ENCODE assay signal across 8 cellular contexts in the genomic region with DNA sequence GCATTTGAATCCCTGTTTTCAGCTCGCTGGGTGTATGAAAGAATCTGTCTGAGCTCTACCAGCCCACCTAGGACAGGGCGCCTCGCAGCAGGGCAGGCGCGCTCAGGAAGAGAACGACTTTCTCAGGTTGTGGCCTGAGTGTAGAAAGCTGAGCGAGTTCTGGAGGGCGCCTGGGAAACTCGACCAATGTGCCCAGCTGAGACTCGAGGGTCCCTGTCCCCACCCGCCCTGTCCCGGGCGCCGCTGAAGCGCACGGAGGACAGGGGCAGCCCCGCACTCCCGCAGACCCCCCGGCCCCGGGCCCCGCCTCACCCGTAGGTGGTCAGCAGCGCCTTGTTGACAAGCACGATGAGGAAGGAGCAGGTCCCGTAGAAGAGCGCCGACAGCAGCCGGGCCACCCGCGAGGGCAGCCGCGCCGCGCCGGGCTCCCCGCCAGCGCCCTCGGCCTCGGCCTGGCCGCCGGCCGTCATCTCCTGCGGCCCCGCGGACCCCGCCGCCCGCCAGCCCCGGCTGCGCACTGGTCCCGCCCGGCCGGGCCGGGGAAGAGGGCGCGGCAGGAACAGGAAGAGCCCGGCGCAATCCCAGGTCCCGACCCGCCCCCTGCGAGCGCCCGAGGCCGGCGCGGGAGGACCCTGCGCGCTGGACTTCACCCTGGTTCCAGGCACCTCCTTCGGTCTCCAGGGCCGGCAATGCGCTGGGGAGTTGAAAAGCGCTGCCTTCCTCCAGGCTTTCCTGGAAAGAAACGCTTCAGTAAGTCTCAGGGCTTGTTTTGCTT. TPM values are rescaled to one million over a fixed set of nuclear protein-coding genes. Genes with fewer than 3 reads are reported as not detected.
DNase-seq lines count a peak whose midpoint lies in the region; ATAC-seq and TF ChIP-seq lines count a peak whose summit lies in the region.

A gene (minus strand): TSS at position 547 of the 775 bp plus-strand sequence. CDS start 77 bp downstream, at position 470.

- 2% methylated on average over 7 of the region's 73 CpGs for WGBS in esophagus muscularis mucosa

- peaks cover 26 to 37% (median 33%) of the 10 kb centered on the region in 4 donors for H3K4me1 ChIP-seq in esophagus muscularis mucosa
- H3K4me1 ChIP-seq in thoracic aorta (ENCODE audit: control insufficient read depth in 1 of 2, low read depth in 2 of 2), result peaks cover 0 to 17% of the 10 kb centered on the region in 2 donors

- H3K9me3 ChIP-seq in esophagus muscularis mucosa (no peaks in the 10 kb centered on the region), thoracic aorta (no peaks in the 10 kb centered on the region)

- TF ChIP-seq POLR2A in esophagus muscularis mucosa (IDR thresholded peaks at IDR 0.05; ENCODE audit: low read depth), result no peak

- H3K27me3 ChIP-seq in GM06990 (replicated peaks; ENCODE audit: control insufficient read depth, insufficient read depth, low read length), result no peaks in the 10 kb centered on the region
- H3K27me3 ChIP-seq in esophagus muscularis mucosa, result no peaks in the 10 kb centered on the region
- H3K27me3 ChIP-seq in thoracic aorta (replicated peaks; ENCODE audit: insufficient read depth), result no peaks in the 10 kb centered on the region

- H3K4me3 ChIP-seq in GM06990 (replicated peaks; ENCODE audit: low read depth, low read length) (peak within 1 kb of the TSS; percentile 62), esophagus muscularis mucosa (peak within 1 kb of the TSS; percentile 79 to 89 (median 88)), thoracic aorta (peak within 1 kb of the TSS; percentile 87)

- DNase-seq in GM06990 (ENCODE audit: extremely low read depth, insufficient read length) (peak; percentile 37), HPDE6-E6E7 (ENCODE audit: extremely low spot score) (peak; percentile 51), esophagus muscularis mucosa (ENCODE audit: extremely low spot score) (no peak), midbrain (lab: John Stamatoyannopoulos, UW) (peak; percentile 48), thoracic aorta (ENCODE audit: low spot score) (no peak)
- DNase-seq in activated CD8-positive, alpha-beta memory T cell treated with anti-CD3 and anti-CD28 coated beads, Interleukin-2, amount 50 U/mL, for 48 hours, result peak; percentile 62

- ATAC-seq in thoracic aorta (ENCODE audit: insufficient number of reproducible peaks, low FRiP score, low read depth) (peak; percentile 60), GM21526 (IDR thresholded peaks at IDR 0.05; ENCODE audit: low FRiP score, unreplicated experiment) (no peak), GM18498 (IDR thresholded peaks at IDR 0.05; ENCODE audit: unreplicated experiment) (no peak)

- H3K36me3 ChIP-seq in GM06990 (ENCODE audit: control insufficient read depth, insufficient read depth, low read length) (peaks cover 2% of the 10 kb centered on the region; the same call in 1 of the 2 replicates), esophagus muscularis mucosa (peaks cover 0 to 9% (median 2%) of the 10 kb centered on the region in 4 donors), thoracic aorta (no peaks in the 10 kb centered on the region)

- TF ChIP-seq CTCF in GM06990 (IDR thresholded peaks at IDR 0.05; ENCODE audit: insufficient read depth, low read length, poor library complexity, severe bottlenecking), result no peak
- peak in 1 of 3 experiments; percentile 5 for TF ChIP-seq CTCF in esophagus muscularis mucosa (IDR thresholded peaks at IDR 0.05)
- no peak for TF ChIP-seq CTCF in thoracic aorta (IDR thresholded peaks at IDR 0.05)

- H3K27ac ChIP-seq in esophagus muscularis mucosa (replicated peaks in 1 of 4) (peak within 1 kb of the TSS; percentile 86 to 93 (median 92)), thoracic aorta (peak within 1 kb of the TSS; percentile 81 to 87)

- intact Hi-C loops in esophagus muscularis mucosa (cut with DNase I), result no loop called here

- TF ChIP-seq EP300 in esophagus muscularis mucosa (IDR thresholded peaks at IDR 0.05), result no peak

RNA-seq across cellular contexts. Expression of the gene that starts here (rescaled TPM):
- total RNA-seq in esophagus muscularis mucosa, result 10 to 100 TPM; 20.5 to 29.5 (median 21.8) TPM
- 10 to 100 TPM; 15.0 to 44.0 TPM for total RNA-seq in thoracic aorta

Comparison
In these comparisons a context has a peak if more than half of its experiments do, and no peak if none do; other contexts are left out.
1. DNase-seq: peak in GM06990 (single experiment), HPDE6-E6E7 (single experiment), activated CD8-positive, alpha-beta memory T cell treated with anti-CD3 and anti-CD28 coated beads, Interleukin-2, amount 50 U/mL, for 48 hours (single experiment) and midbrain (single experiment); none in esophagus muscularis mucosa (single experiment) and thoracic aorta (single experiment).
2. Peak in every context shown above with its lines, with median percentiles within 50 percentile points of each other: H3K4me3 ChIP-seq.